32 cellular contexts compared by ENCODE assay signal in genomic region chr1:111157425-111157824, GRCh38. TPM values are rescaled to one million over a fixed set of nuclear protein-coding genes. Genes with fewer than 3 reads are reported as not detected.
"Had no signal": no experiment of that assay in that cellular context is flagged by ENCODE, and none has a peak within 500 bp of the region (broad histone marks: within the 10 kb centered on the region; RNA-seq: fewer than 3 reads in every experiment).

No MANE protein-coding gene starts in this region.

- H3K4me1 ChIP-seq: neural progenitor cell, parathyroid adenoma, psoas muscle, right lobe of liver, sigmoid colon, suprapubic skin, tibial artery, upper lobe of right lung, uterus had no signal

- H3K9me3 Mint-ChIP-seq: naive thymus-derived CD8-positive, alpha-beta T cell; neural progenitor cell; stimulated activated memory B cell treated with anti-CD40 and anti-IgM and Interleukin-4, amounts not matched to agents 10 μg/mL and 1 μg/mL and 100 μg/mL, for 72 hours; stimulated activated naive CD8-positive, alpha-beta T cell treated with anti-CD3 and anti-CD28 coated beads, Interleukin-15, amount 100 ng/mL, for 72 hours; type B pancreatic cell had no signal

- H3K27ac Mint-ChIP-seq: naive thymus-derived CD8-positive, alpha-beta T cell; nephron; neural progenitor cell; progenitor cell of endocrine pancreas; stimulated activated memory B cell treated with anti-CD40 and anti-IgM and Interleukin-4, amounts not matched to agents 10 μg/mL and 1 μg/mL and 100 μg/mL, for 72 hours; stimulated activated naive CD8-positive, alpha-beta T cell treated with anti-CD3 and anti-CD28 coated beads, Interleukin-15, amount 100 ng/mL, for 72 hours; type B pancreatic cell had no signal

- H3K9me3 ChIP-seq: ovary, psoas muscle, right lobe of liver, sigmoid colon, spleen, suprapubic skin, testis, tibial artery, transverse colon, upper lobe of right lung, uterus had no signal

- H3K36me3 ChIP-seq: ovary had no signal

- H3K4me2 ChIP-seq: neural progenitor cell, smooth muscle cell had no signal

- H3K27me3 ChIP-seq: neural progenitor cell, ovary, right lobe of liver, sigmoid colon, spleen, suprapubic skin, testis, tibial artery, transverse colon, upper lobe of right lung, uterus had no signal

- H2AFZ ChIP-seq: neural progenitor cell, parathyroid adenoma had no signal

- H3K4me3 Mint-ChIP-seq: naive thymus-derived CD8-positive, alpha-beta T cell; nephron; neural progenitor cell; stimulated activated memory B cell treated with anti-CD40 and anti-IgM and Interleukin-4, amounts not matched to agents 10 μg/mL and 1 μg/mL and 100 μg/mL, for 72 hours; stimulated activated naive CD8-positive, alpha-beta T cell treated with anti-CD3 and anti-CD28 coated beads, Interleukin-15, amount 100 ng/mL, for 72 hours; type B pancreatic cell had no signal

- DNase-seq: naive thymus-derived CD8-positive, alpha-beta T cell; occipital lobe; ovary; posterior cingulate gyrus; psoas muscle; right cardiac atrium; right lobe of liver; sigmoid colon; spleen; stimulated activated CD4-positive, alpha-beta T cell treated with anti-CD3 and anti-CD28 coated beads, Interleukin-12 subunit alpha, Interleukin-12 subunit beta, amount 100 ng/mL, for 4 hours; stimulated activated CD4-positive, alpha-beta T cell treated with anti-CD3 and anti-CD28 coated beads, Interleukin-1b, Interleukin-23, amount 100 ng/mL, for 48 hours; stimulated activated CD4-positive, alpha-beta T cell treated with anti-CD3 and anti-CD28 coated beads, Interleukin-4, amount 100 ng/mL, for 1 hour; stimulated activated CD4-positive, alpha-beta T cell treated with anti-CD3 and anti-CD28 coated beads, Interleukin-4, amount 100 ng/mL, for 4 hours; stimulated activated CD8-positive, alpha-beta memory T cell treated with anti-CD3 and anti-CD28 coated beads, Interleukin-4, amount 100 ng/mL, for 48 hours; stimulated activated naive CD4-positive, alpha-beta T cell; stimulated activated naive CD8-positive, alpha-beta T cell treated with anti-CD3 and anti-CD28 coated beads, Interleukin-15, amount 100 ng/mL, for 72 hours; stimulated activated naive CD8-positive, alpha-beta T cell treated with anti-CD3 and anti-CD28 coated beads, Interleukin-15, Interleukin-2, amounts not matched to agents 100 U/mL and 50 U/mL, for 24 hours; substantia nigra; testis; tibial artery; transverse colon; upper lobe of right lung; uterus had no signal

- H3K27ac ChIP-seq: neural progenitor cell, ovary, parathyroid adenoma, psoas muscle, right lobe of liver, sigmoid colon, spleen, suprapubic skin, testis, tibial artery, transverse colon, upper lobe of right lung, uterus had no signal

- H3K27me3 Mint-ChIP-seq: naive thymus-derived CD8-positive, alpha-beta T cell; progenitor cell of endocrine pancreas; stimulated activated memory B cell treated with anti-CD40 and anti-IgM and Interleukin-4, amounts not matched to agents 10 μg/mL and 1 μg/mL and 100 μg/mL, for 72 hours; stimulated activated naive CD8-positive, alpha-beta T cell treated with anti-CD3 and anti-CD28 coated beads, Interleukin-15, amount 100 ng/mL, for 72 hours; type B pancreatic cell had no signal

- H3K4me1 Mint-ChIP-seq: neural progenitor cell had no signal

- H3K4me3 ChIP-seq: neural progenitor cell, ovary, psoas muscle, right lobe of liver, sigmoid colon, smooth muscle cell, spleen, suprapubic skin, testis, tibial artery, transverse colon, upper lobe of right lung, uterus had no signal

- H3K9ac ChIP-seq: neural progenitor cell, parathyroid adenoma had no signal

- ATAC-seq: naive thymus-derived CD8-positive, alpha-beta T cell; psoas muscle; right cardiac atrium; right lobe of liver; stimulated activated memory B cell treated with anti-CD40 and anti-IgM and Interleukin-4, amounts not matched to agents 10 μg/mL and 1 μg/mL and 100 μg/mL, for 72 hours; stimulated activated naive CD8-positive, alpha-beta T cell treated with anti-CD3 and anti-CD28 coated beads, Interleukin-15, amount 100 ng/mL, for 72 hours; stimulated activated naive CD8-positive, alpha-beta T cell treated with anti-CD3 and anti-CD28 coated beads, Interleukin-15, Interleukin-2, amounts not matched to agents 100 U/mL and 50 U/mL, for 24 hours; upper lobe of right lung had no signal

RNA-seq across cellular contexts. Expression of gene DENND2D, which starts 43.0 kb away (rescaled TPM):
- polyA plus RNA-seq: neural cell had no signal
